ENCODE assay signal across 18 cellular contexts in genomic region chr4:187158003-187158402, GRCh38.
"Had no signal": no experiment of that assay in that cellular context is flagged by ENCODE, and none has a peak within 500 bp of the region (broad histone marks: within the 10 kb centered on the region; RNA-seq: fewer than 3 reads in every experiment).

No MANE protein-coding gene starts in this region.

- ATAC-seq: effector memory CD8-positive, alpha-beta T cell; foreskin keratinocyte; left colon; naive thymus-derived CD8-positive, alpha-beta T cell; stimulated activated effector memory CD8-positive, alpha-beta T cell treated with anti-CD3 and anti-CD28 coated beads, Interleukin-12 subunit alpha, Interleukin-12 subunit beta, amount 100 ng/mL, for 72 hours; stimulated activated naive CD8-positive, alpha-beta T cell treated with anti-CD3 and anti-CD28 coated beads, Interleukin-15, Interleukin-2, amounts not matched to agents 100 U/mL and 50 U/mL, for 24 hours had no signal

- H3K79me2 ChIP-seq: hepatocyte had no signal

- H3K4me2 ChIP-seq: hepatocyte, smooth muscle cell had no signal

- H3K27me3 ChIP-seq: esophagus muscularis mucosa, foreskin keratinocyte, hepatocyte, ovary, right atrium auricular region, suprapubic skin, tibial nerve had no signal

- DNase-seq: effector memory CD8-positive, alpha-beta T cell; foreskin keratinocyte; head of caudate nucleus; left colon; naive thymus-derived CD8-positive, alpha-beta T cell; nucleus accumbens; ovary; stimulated activated CD4-positive, alpha-beta T cell treated with anti-CD3 and anti-CD28 coated beads, Interleukin-4, amount 100 ng/mL, for 1 hour; stimulated activated CD8-positive, alpha-beta memory T cell treated with anti-CD3 and anti-CD28 coated beads, Interleukin-4, amount 100 ng/mL, for 48 hours; stimulated activated naive CD8-positive, alpha-beta T cell treated with anti-CD3 and anti-CD28 coated beads, Interleukin-15, Interleukin-2, amounts not matched to agents 100 U/mL and 50 U/mL, for 24 hours had no signal

- H3K9me3 ChIP-seq: esophagus muscularis mucosa, ovary, right atrium auricular region, suprapubic skin, tibial nerve had no signal

- H2AFZ ChIP-seq: hepatocyte had no signal

- H3K4me3 ChIP-seq: esophagus muscularis mucosa, hepatocyte, ovary, right atrium auricular region, smooth muscle cell, suprapubic skin, tibial nerve had no signal

- H3K36me3 ChIP-seq: esophagus muscularis mucosa, ovary, right atrium auricular region, suprapubic skin, tibial nerve had no signal

- H3K4me1 ChIP-seq: esophagus muscularis mucosa, foreskin keratinocyte, right atrium auricular region, suprapubic skin, tibial nerve had no signal

- H3K27ac ChIP-seq: epithelial cell of prostate, esophagus muscularis mucosa, foreskin keratinocyte, hepatocyte, ovary, right atrium auricular region, suprapubic skin, tibial nerve had no signal
